In genomic region chr6:70954750-70955149, GRCh38 we compare ENCODE assay signal across 15 cellular contexts. TPM values are rescaled to one million over a fixed set of nuclear protein-coding genes. Genes with fewer than 3 reads are reported as not detected.
DNase-seq lines count a peak whose midpoint lies in the region; ATAC-seq lines count a peak whose summit lies in the region.
"Had no signal": no experiment of that assay in that cellular context is flagged by ENCODE, and none has a peak within 500 bp of the region (broad histone marks: within the 10 kb centered on the region; RNA-seq: fewer than 3 reads in every experiment).

No MANE protein-coding gene starts in this region.

- DNase-seq in activated naive CD4-positive, alpha-beta T cell treated with anti-CD3 and anti-CD28 coated beads, Interleukin-2, amount 10 ng/mL, durations not matched to agents 7 days and 5 days: no peak
- no peak for DNase-seq in activated naive CD4-positive, alpha-beta T cell treated with anti-CD3 and anti-CD28 coated beads, Interleukin-2, amount 50 U/mL, for 16 hours
- DNase-seq in retina: peak; percentile 18
- no peak for DNase-seq in iPS-NIHi7 (ENCODE audit: extremely low spot score)
- DNase-seq in GM03348 (ENCODE audit: low spot score): no peak
- DNase-seq: DND-41; HFFc6; NK-92 treated with Interleukin-12 subunit alpha and Interleukin-12 subunit beta, amount 100 ng/mL, for 24 hours had no signal

- CTCF ChIA-PET in activated naive CD4-positive, alpha-beta T cell treated with anti-CD3 and anti-CD28 coated beads, Interleukin-2, amount 10 ng/mL, durations not matched to agents 7 days and 5 days (lab: Charles Lee): interaction anchor here (0.6 to 2.0 kb wide), 12 partner anchors 8 to 733 kb away, joined by 3 to 14 read pairs (median 4); no protein-coding TSS in a partner anchor

- ATAC-seq in HG02588 (IDR thresholded peaks at IDR 0.05; ENCODE audit: unreplicated experiment): no peak

- no peak overlapping the region for H3K9ac ChIP-seq in iPS-15b (ENCODE audit: low read depth, low read length)

- H3K27me3 Mint-ChIP-seq in activated naive CD4-positive, alpha-beta T cell treated with anti-CD3 and anti-CD28 coated beads, Interleukin-2, amount 10 ng/mL, durations not matched to agents 7 days and 5 days: peaks cover 74% of the 10 kb centered on the region
- peaks cover 38% of the 10 kb centered on the region for H3K27me3 Mint-ChIP-seq in IgD-negative memory B cell

- peaks cover 8% of the 10 kb centered on the region for H3K4me1 ChIP-seq in iPS-15b (ENCODE audit: control insufficient read depth, insufficient read depth, low read length)

- H3K9me3 ChIP-seq in iPS-15b (ENCODE audit: control insufficient read depth, insufficient read depth, low read length): no peaks in the 10 kb centered on the region
- H3K9me3 ChIP-seq: prostate gland, thoracic aorta had no signal

- H3K4me1 Mint-ChIP-seq in activated naive CD4-positive, alpha-beta T cell treated with anti-CD3 and anti-CD28 coated beads, Interleukin-2, amount 10 ng/mL, durations not matched to agents 7 days and 5 days: peaks cover 22% of the 10 kb centered on the region
- peaks cover 7 to 9% (median 8%) of the 10 kb centered on the region in 3 donors for H3K4me1 Mint-ChIP-seq in IgD-negative memory B cell

- H3K4me3 ChIP-seq in iPS-15b (ENCODE audit: low read depth, low read length): peak overlapping the region; percentile 63

- H3K9me3 Mint-ChIP-seq in activated naive CD4-positive, alpha-beta T cell treated with anti-CD3 and anti-CD28 coated beads, Interleukin-2, amount 10 ng/mL, durations not matched to agents 7 days and 5 days: no peaks in the 10 kb centered on the region
- peaks cover 0 to 4% (median 0%) of the 10 kb centered on the region in 3 donors for H3K9me3 Mint-ChIP-seq in IgD-negative memory B cell
- H3K9me3 Mint-ChIP-seq: activated naive CD4-positive, alpha-beta T cell treated with anti-CD3 and anti-CD28 coated beads for 36 hours; HFFc6 had no signal

- H3K27me3 ChIP-seq in iPS-15b (ENCODE audit: control insufficient read depth, insufficient read depth, low read length): peaks cover 66% of the 10 kb centered on the region

- H3K4me3 Mint-ChIP-seq in activated naive CD4-positive, alpha-beta T cell treated with anti-CD3 and anti-CD28 coated beads, Interleukin-2, amount 10 ng/mL, durations not matched to agents 7 days and 5 days: peak overlapping the region; percentile 55
- H3K4me3 Mint-ChIP-seq in IgD-negative memory B cell: peak overlapping the region; percentile 6 to 92 (median 74)
- H3K4me3 Mint-ChIP-seq: HFFc6 had no signal

- no peaks in the 10 kb centered on the region for H3K36me3 Mint-ChIP-seq in activated naive CD4-positive, alpha-beta T cell treated with anti-CD3 and anti-CD28 coated beads, Interleukin-2, amount 10 ng/mL, durations not matched to agents 7 days and 5 days
- H3K36me3 Mint-ChIP-seq in IgD-negative memory B cell: peaks cover 4% of the 10 kb centered on the region

- H3K36me3 ChIP-seq in iPS-15b (ENCODE audit: control insufficient read depth, insufficient read depth, low read length): no peaks in the 10 kb centered on the region
- H3K36me3 ChIP-seq: cardiac muscle cell, prostate gland, thoracic aorta had no signal

- H3K27ac Mint-ChIP-seq in activated naive CD4-positive, alpha-beta T cell treated with anti-CD3 and anti-CD28 coated beads, Interleukin-2, amount 10 ng/mL, durations not matched to agents 7 days and 5 days: no peak overlapping the region
- no peak overlapping the region for H3K27ac Mint-ChIP-seq in IgD-negative memory B cell
- H3K27ac Mint-ChIP-seq: activated naive CD4-positive, alpha-beta T cell treated with anti-CD3 and anti-CD28 coated beads for 36 hours; HFFc6 had no signal

RNA-seq across cellular contexts. Expression of gene B3GAT2, which starts 2.1 kb away (rescaled TPM):
- 0.23 TPM for polyA plus RNA-seq in IgD-negative memory B cell
